In the genomic region with DNA sequence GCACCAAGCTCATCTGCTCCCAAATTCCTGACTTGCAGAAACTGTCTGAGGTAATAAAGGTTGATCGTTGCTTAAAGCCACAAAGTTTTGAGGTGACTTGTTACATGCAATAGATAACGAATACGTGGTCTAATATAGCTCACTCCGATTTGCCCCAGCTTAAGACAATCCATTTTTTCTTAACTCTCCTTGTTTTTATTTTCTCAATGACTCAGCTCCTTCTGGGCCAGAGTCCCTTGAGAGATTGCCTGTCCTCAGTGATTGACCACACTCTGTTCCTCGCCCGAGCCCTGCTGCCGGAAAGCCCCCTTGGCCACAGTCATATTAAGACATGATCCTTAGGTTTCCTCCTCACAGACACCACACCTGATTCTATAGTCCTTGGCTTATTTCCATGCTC, we compare ENCODE assay signal across 1 cellular context.
TF ChIP-seq lines count a peak whose summit lies in the region.

No MANE protein-coding gene starts in this region.

TF ChIP-seq in IMR-90, 13 proteins besides CTCF, POLR2A, EP300 and RAD21 (continued from another document):
- TF ChIP-seq, protein P1, sequence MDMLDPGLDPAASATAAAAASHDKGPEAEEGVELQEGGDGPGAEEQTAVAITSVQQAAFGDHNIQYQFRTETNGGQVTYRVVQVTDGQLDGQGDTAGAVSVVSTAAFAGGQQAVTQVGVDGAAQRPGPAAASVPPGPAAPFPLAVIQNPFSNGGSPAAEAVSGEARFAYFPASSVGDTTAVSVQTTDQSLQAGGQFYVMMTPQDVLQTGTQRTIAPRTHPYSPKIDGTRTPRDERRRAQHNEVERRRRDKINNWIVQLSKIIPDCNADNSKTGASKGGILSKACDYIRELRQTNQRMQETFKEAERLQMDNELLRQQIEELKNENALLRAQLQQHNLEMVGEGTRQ (IDR thresholded peaks at IDR 0.05; ENCODE audit: low read depth, low read length): no peak
- TF ChIP-seq MAFK (IDR thresholded peaks at IDR 0.05; ENCODE audit: low read depth, low read length) (0 out of 2 replicates have a peak, but pooled peaks have one; percentile 3), RCOR1 (IDR thresholded peaks at IDR 0.05; ENCODE audit: insufficient replicate concordance, low read length) (no peak)
